ENCODE assay signal across 20 cellular contexts in the genomic region with DNA sequence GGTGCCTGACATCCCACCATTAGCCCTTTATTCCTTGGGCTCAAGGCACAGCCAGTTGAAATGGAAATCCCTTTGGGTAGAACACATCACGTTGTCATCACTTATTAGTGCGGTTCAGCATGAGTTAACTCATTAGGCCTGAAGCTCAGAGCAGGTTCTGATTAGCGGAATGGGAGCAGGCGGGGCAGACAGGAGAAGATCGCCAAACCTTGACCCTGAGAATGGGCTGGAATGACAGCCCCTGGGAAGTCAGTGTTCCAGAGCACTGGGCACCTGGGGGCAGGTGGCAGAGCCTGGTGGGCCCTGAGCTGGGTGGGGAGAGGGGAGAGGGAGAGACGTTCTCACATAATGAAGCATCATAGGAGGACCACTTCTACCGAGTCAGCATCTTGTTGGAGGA. TPM values are rescaled to one million over a fixed set of nuclear protein-coding genes. Genes with fewer than 3 reads are reported as not detected.
"Had no signal": no experiment of that assay in that cellular context is flagged by ENCODE, and none has a peak within 500 bp of the region (broad histone marks: within the 10 kb centered on the region; RNA-seq: fewer than 3 reads in every experiment).

No MANE protein-coding gene starts in this region.

- H3K36me3 ChIP-seq: left ventricle myocardium inferior, ovary, tibial artery had no signal

- H3K4me1 ChIP-seq: foreskin keratinocyte had no signal

- H3K27me3 ChIP-seq: ovary, tibial artery had no signal

- DNase-seq: activated CD4-positive, alpha-beta memory T cell treated with anti-CD3 and anti-CD28 coated beads for 36 hours; activated CD4-positive, alpha-beta T cell treated with anti-CD3 and anti-CD28 coated beads for 48 hours; activated naive CD4-positive, alpha-beta T cell treated with Interleukin-2 at 50 U/mL for 16 hours; activated naive CD8-positive, alpha-beta T cell treated with anti-CD3 and anti-CD28 coated beads for 36 hours; activated T-cell treated with anti-CD3 and anti-CD28 coated beads, Interleukin-2, amount 50 U/mL, for 48 hours; cerebellar nuclear complex; cortex of kidney; foreskin keratinocyte; left ventricle myocardium inferior; natural killer cell; ovary; psoas muscle; right cardiac atrium; stimulated activated CD4-positive, alpha-beta T cell treated with anti-CD3 and anti-CD28 coated beads, Interleukin-12 subunit alpha, Interleukin-12 subunit beta, amount 100 ng/mL, for 4 hours; stimulated activated CD4-positive, alpha-beta T cell treated with anti-CD3 and anti-CD28 coated beads, Interleukin-4, amount 100 ng/mL, for 4 hours; stimulated activated naive CD8-positive, alpha-beta T cell treated with anti-CD3 and anti-CD28 coated beads, Interleukin-15, Interleukin-2, amounts not matched to agents 100 U/mL and 50 U/mL, for 24 hours; T-helper 17 cell had no signal

- H3K4me3 ChIP-seq: hepatocyte, left ventricle myocardium inferior, ovary, psoas muscle, tibial artery had no signal

- H3K4me2 ChIP-seq: hepatocyte had no signal

- ATAC-seq: foreskin keratinocyte; natural killer cell; psoas muscle; right cardiac atrium; stimulated activated naive CD8-positive, alpha-beta T cell treated with anti-CD3 and anti-CD28 coated beads, Interleukin-15, Interleukin-2, amounts not matched to agents 100 U/mL and 50 U/mL, for 24 hours; T-helper 17 cell had no signal

- H3K27ac ChIP-seq: epithelial cell of prostate, foreskin keratinocyte, hepatocyte, left ventricle myocardium inferior, ovary, psoas muscle had no signal

- H3K9me3 ChIP-seq: left ventricle myocardium inferior, ovary, psoas muscle, tibial artery had no signal

- H2AFZ ChIP-seq: hepatocyte had no signal

RNA-seq across cellular contexts. Expression of a gene that starts 5.8 kb away (rescaled TPM):
- total RNA-seq: foreskin keratinocyte, natural killer cell had no signal
- polyA plus RNA-seq: foreskin keratinocyte had no signal
